15 cellular contexts compared by ENCODE assay signal in the genomic region with DNA sequence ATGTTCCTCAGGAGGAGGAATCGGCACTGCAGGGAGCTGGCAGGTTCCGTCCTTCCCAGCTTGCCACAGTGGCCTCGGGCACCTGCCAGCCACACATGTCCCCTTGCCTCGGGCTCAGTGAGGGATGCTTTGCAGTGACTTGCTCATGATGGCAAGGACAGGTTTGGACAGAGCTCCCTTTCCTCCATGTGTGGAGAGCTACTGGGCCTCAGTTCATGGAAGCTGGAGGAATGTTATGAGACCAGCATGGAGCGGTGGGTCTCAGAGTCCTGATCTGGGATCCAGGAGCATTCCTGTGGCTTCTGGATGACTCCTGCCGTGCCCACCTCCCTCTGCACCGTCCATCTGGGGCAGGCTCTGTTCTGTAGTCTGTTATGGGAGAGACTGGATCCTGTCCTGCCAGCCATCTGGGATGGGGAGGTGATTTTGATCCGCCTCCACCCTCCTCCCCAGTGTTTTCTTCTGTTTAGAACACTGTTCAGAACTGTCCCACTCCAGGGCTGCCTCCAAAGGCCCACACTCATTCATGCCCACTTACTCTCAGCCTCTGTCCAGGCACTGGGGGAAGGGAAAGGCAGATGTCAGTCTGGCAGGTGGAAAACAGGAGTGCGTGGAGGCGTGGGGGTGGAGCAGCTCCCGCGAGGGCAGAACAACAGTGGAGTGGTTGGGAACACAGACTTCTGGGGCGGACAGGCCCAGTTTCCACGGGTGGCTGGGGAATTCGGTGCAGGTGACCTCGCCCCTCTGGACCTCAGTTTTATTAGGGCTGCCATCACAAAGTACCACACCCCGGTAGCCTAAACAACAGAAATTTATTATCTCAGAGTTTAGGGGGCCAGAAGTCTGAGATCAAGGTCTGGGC. TPM values are rescaled to one million over a fixed set of nuclear protein-coding genes. Genes with fewer than 3 reads are reported as not detected.
A peak's percentile ranks its signal among the peaks of the same experiment; 100 is the strongest.
DNase-seq lines count a peak whose midpoint lies in the region; ATAC-seq and TF ChIP-seq lines count a peak whose summit lies in the region.
"Had no signal": no experiment of that assay in that cellular context is flagged by ENCODE, and none has a peak within 500 bp of the region (broad histone marks: within the 10 kb centered on the region; RNA-seq: fewer than 3 reads in every experiment).

No MANE protein-coding gene starts in this region.

- ATAC-seq in stimulated activated memory B cell treated with anti-CD40 and anti-IgM and Interleukin-4, amounts not matched to agents 10 μg/mL and 1 μg/mL and 100 μg/mL, for 72 hours, result no peak
- ATAC-seq in GM18517 (IDR thresholded peaks at IDR 0.05; ENCODE audit: unreplicated experiment) (no peak), psoas muscle (no peak)
- ATAC-seq: naive thymus-derived CD4-positive, alpha-beta T cell had no signal

- H3K27ac ChIP-seq in psoas muscle, result no peak overlapping the region

- H3K27me3 ChIP-seq in psoas muscle (ENCODE audit: insufficient read depth in 3 of 3, low read length in 2 of 3), result no peaks in the 10 kb centered on the region

- H3K4me3 Mint-ChIP-seq in glutamatergic neuron (ENCODE audit: unreplicated experiment), result peak overlapping the region; percentile 61
- H3K4me3 Mint-ChIP-seq in stimulated activated memory B cell treated with anti-CD40 and anti-IgM and Interleukin-4, amounts not matched to agents 10 μg/mL and 1 μg/mL and 100 μg/mL, for 72 hours, result no peak overlapping the region
- H3K4me3 Mint-ChIP-seq: naive thymus-derived CD4-positive, alpha-beta T cell had no signal

- H3K9me3 Mint-ChIP-seq in glutamatergic neuron (ENCODE audit: unreplicated experiment), result peaks cover 4% of the 10 kb centered on the region
- H3K9me3 Mint-ChIP-seq in stimulated activated memory B cell treated with anti-CD40 and anti-IgM and Interleukin-4, amounts not matched to agents 10 μg/mL and 1 μg/mL and 100 μg/mL, for 72 hours, result peaks cover 9% of the 10 kb centered on the region

- peaks cover 29% of the 10 kb centered on the region for H3K4me1 Mint-ChIP-seq in glutamatergic neuron (ENCODE audit: low read depth, unreplicated experiment)
- H3K4me1 Mint-ChIP-seq in stimulated activated memory B cell treated with anti-CD40 and anti-IgM and Interleukin-4, amounts not matched to agents 10 μg/mL and 1 μg/mL and 100 μg/mL, for 72 hours, result peaks cover 68% of the 10 kb centered on the region

- peak; percentile 63 to 68 for DNase-seq in NCI-H524 (lab: John Stamatoyannopoulos, UW)
- DNase-seq in NCI-H524 treated with DMSO at 0.1 percent for 48 hours (lab: John Stamatoyannopoulos, UW), result no peak
- DNase-seq in SK-N-DZ (ENCODE audit: low spot score), result peak; percentile 12
- DNase-seq in glutamatergic neuron, result peak; percentile 37
- DNase-seq in medulla oblongata (ENCODE audit: extremely low spot score), result no peak
- no peak for DNase-seq in psoas muscle
- DNase-seq: GDM1; HCEC 1CT; hippocampal formation; naive thymus-derived CD4-positive, alpha-beta T cell; NCI-H1092; OCI-M1; stimulated activated CD4-positive, alpha-beta T cell treated with anti-CD3 and anti-CD28 coated beads, Interleukin-2, amount 100 ng/mL, for 24 hours had no signal

- H3K36me3 ChIP-seq in psoas muscle (ENCODE audit: insufficient read depth in 1 of 2, low read depth in 1 of 2), result no peaks in the 10 kb centered on the region

- H3K4me1 ChIP-seq in psoas muscle, result no peaks in the 10 kb centered on the region

- H3K27me3 Mint-ChIP-seq in glutamatergic neuron (ENCODE audit: unreplicated experiment), result peaks cover 16% of the 10 kb centered on the region
- H3K27me3 Mint-ChIP-seq in stimulated activated memory B cell treated with anti-CD40 and anti-IgM and Interleukin-4, amounts not matched to agents 10 μg/mL and 1 μg/mL and 100 μg/mL, for 72 hours, result no peaks in the 10 kb centered on the region
- H3K27me3 Mint-ChIP-seq: naive thymus-derived CD4-positive, alpha-beta T cell had no signal

- H3K36me3 Mint-ChIP-seq in glutamatergic neuron (ENCODE audit: unreplicated experiment), result peaks cover 3% of the 10 kb centered on the region
- H3K36me3 Mint-ChIP-seq in stimulated activated memory B cell treated with anti-CD40 and anti-IgM and Interleukin-4, amounts not matched to agents 10 μg/mL and 1 μg/mL and 100 μg/mL, for 72 hours, result peaks cover 28% of the 10 kb centered on the region

- WGBS in psoas muscle, 3 donors, result 74 to 78% (median 76%) methylated on average over 17 of the region's 17 CpGs

- no peak overlapping the region for H3K4me3 ChIP-seq in psoas muscle

- H3K9me3 ChIP-seq in psoas muscle, result peaks cover 16% of the 10 kb centered on the region

- intact Hi-C loops in psoas muscle (cut with DNase I), result no loop called here

- peak overlapping the region; percentile 91 for H3K27ac Mint-ChIP-seq in glutamatergic neuron (ENCODE audit: unreplicated experiment)
- peak overlapping the region; percentile 18 for H3K27ac Mint-ChIP-seq in stimulated activated memory B cell treated with anti-CD40 and anti-IgM and Interleukin-4, amounts not matched to agents 10 μg/mL and 1 μg/mL and 100 μg/mL, for 72 hours
- H3K27ac Mint-ChIP-seq: naive thymus-derived CD4-positive, alpha-beta T cell had no signal

- TF ChIP-seq CTCF in glutamatergic neuron (IDR thresholded peaks at IDR 0.05; ENCODE audit: partially characterized antibody, unreplicated experiment), result no peak
- TF ChIP-seq CTCF in psoas muscle (IDR thresholded peaks at IDR 0.05), result no peak

RNA-seq across cellular contexts. Expression of a gene that starts 59.4 kb away (rescaled TPM):
- polyA plus RNA-seq in SK-N-DZ (2014; cell fraction: cytosol; rRNA removed), result 3.2 and 10.4 TPM in 2 replicates
- polyA plus RNA-seq in SK-N-DZ (2014; cell fraction: nucleus; rRNA removed), result 3.7 and 9.2 TPM in 2 replicates
- total RNA-seq in glutamatergic neuron (ENCODE audit: unreplicated experiment), result 97.7 TPM
- 10 to 100 TPM in 2 of 4 donors, 1 to 10 TPM in 2; 6.1 to 28.2 (median 10.3) TPM for total RNA-seq in psoas muscle
- 1 to 10 TPM; 2.9 to 9.1 (median 4.5) TPM for polyA plus RNA-seq in psoas muscle

Comparison
In these comparisons a context has a peak if more than half of its experiments do, and no peak if none do; other contexts are left out.
1. DNase-seq: peak in NCI-H524 (2 of 2), SK-N-DZ (single experiment) and glutamatergic neuron (single experiment); none in NCI-H524 treated with DMSO at 0.1 percent for 48 hours (single experiment), medulla oblongata (single experiment) and psoas muscle (0 of 2).